Comparison of ENCODE assay signal across 8 cellular contexts in the genomic region with DNA sequence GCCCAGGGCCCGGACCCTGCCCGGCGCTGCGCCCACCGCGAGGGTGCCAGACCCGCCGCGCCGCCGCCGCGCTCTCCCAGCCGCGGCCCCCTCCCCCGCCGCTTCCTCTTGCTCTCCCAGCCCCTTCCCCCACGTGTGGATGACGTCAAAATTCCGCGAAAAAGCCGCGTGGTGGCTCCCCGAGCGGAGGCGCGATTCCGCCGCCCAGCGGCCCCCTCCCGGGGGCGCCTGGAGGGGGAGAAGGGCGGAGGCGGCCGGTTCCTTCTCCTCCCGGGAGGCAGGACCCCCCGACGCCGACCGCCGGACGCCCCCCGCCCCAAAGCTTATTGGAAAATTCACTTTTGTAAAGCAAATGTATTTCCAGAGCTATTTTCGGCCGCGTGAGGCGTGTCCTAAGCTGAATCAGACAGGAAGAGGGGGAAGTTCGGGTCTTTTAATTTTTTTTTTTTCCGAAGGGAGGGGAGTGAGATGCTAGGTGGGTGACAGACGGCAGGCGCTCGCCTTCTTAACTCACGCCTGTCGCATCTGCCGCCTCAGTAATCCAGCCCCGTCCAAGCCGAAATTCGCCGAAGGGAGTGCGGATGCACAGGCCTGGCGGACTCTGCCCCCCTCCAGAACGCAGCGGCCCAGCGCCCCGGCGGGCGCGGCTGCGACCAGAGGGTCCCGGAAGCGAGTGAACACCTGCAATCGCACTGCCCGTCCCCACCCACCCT. TPM values are rescaled to one million over a fixed set of nuclear protein-coding genes. Genes with fewer than 3 reads are reported as not detected.
DNase-seq lines count a peak whose midpoint lies in the region; ATAC-seq and TF ChIP-seq lines count a peak whose summit lies in the region.

No MANE protein-coding gene starts in this region.

- H3K36me3 ChIP-seq in DND-41 (ENCODE audit: insufficient read depth, low read length) (no peaks in the 10 kb centered on the region), iPS-20b (ENCODE audit: insufficient read depth, low read depth, low read length) (no peaks in the 10 kb centered on the region), skeletal muscle satellite cell (ENCODE audit: insufficient read depth, low read length) (no peaks in the 10 kb centered on the region)

- H3K9me3 ChIP-seq in DND-41 (ENCODE audit: insufficient read depth, low read length, severe bottlenecking) (no peaks in the 10 kb centered on the region), iPS-20b (ENCODE audit: insufficient read depth, low read depth, low read length) (no peaks in the 10 kb centered on the region), skeletal muscle satellite cell (replicated peaks; ENCODE audit: low read length) (no peaks in the 10 kb centered on the region)

- peaks cover 56% of the 10 kb centered on the region for H3K4me1 ChIP-seq in DND-41 (ENCODE audit: insufficient read depth, low read length)
- H3K4me1 ChIP-seq in iPS-20b (ENCODE audit: insufficient read depth, low read length) = peaks cover 14% of the 10 kb centered on the region
- peaks cover 35% of the 10 kb centered on the region for H3K4me1 ChIP-seq in skeletal muscle satellite cell (ENCODE audit: control insufficient read depth, insufficient read depth, low read length)

- H3K4me3 ChIP-seq in DND-41 (ENCODE audit: low read depth in 1 of 2, low read length in 2 of 2) (peak overlapping the region; percentile 36 to 56; a peak in 3 of 4 replicates), iPS-20b (ENCODE audit: low read length) (peak overlapping the region; percentile 95), skeletal muscle satellite cell (ENCODE audit: low read length) (peak overlapping the region; percentile 41)

- peak overlapping the region; percentile 58 for H2AFZ ChIP-seq in DND-41 (ENCODE audit: low read depth, low read length)

- H3K27ac ChIP-seq in DND-41 (ENCODE audit: low read length) = no peak overlapping the region
- no peak overlapping the region for H3K27ac ChIP-seq in iPS-20b (ENCODE audit: low read length)

- H3K4me2 ChIP-seq in DND-41 (ENCODE audit: insufficient read depth, low read length) (peak overlapping the region; percentile 98), skeletal muscle satellite cell (ENCODE audit: low read length) (peak overlapping the region; percentile 77)

- H4K20me1 ChIP-seq in DND-41 (ENCODE audit: insufficient read depth, low read length) = peaks cover 18% of the 10 kb centered on the region

- peak; percentile 31 for TF ChIP-seq CTCF in DND-41 (IDR thresholded peaks at IDR 0.05; ENCODE audit: borderline replicate concordance, extremely low read depth, low read length, poor library complexity, severe bottlenecking)

- H3K27me3 ChIP-seq in DND-41 (ENCODE audit: insufficient read depth, low read length, poor library complexity) (peaks cover 95% of the 10 kb centered on the region), iPS-20b (ENCODE audit: insufficient read depth, low read length) (peaks cover 75% of the 10 kb centered on the region), skeletal muscle satellite cell (ENCODE audit: control insufficient read depth, insufficient read depth, low read length) (peaks cover 97% of the 10 kb centered on the region)

- ATAC-seq in DND-41 (ENCODE audit: insufficient read depth, low read depth) (peak; percentile 48), HG02885 (IDR thresholded peaks at IDR 0.05; ENCODE audit: poor library complexity, unreplicated experiment) (peak; percentile 32), GM21529 (IDR thresholded peaks at IDR 0.05; ENCODE audit: unreplicated experiment) (no peak)

- no peaks in the 10 kb centered on the region for H3K79me2 ChIP-seq in DND-41 (ENCODE audit: insufficient read depth, low read length)

- DNase-seq in DND-41 (peak; percentile 90), T-helper 2 cell (peak; percentile 74 to 94 (median 88)), anterior cingulate cortex (lab: John Stamatoyannopoulos, UW) (peak in 50 of 58 donors; percentile 34 to 85 (median 67)), NCI-H510A treated with DMSO at 0.1 percent for 48 hours (lab: John Stamatoyannopoulos, UW) (no peak)

- H3K9ac ChIP-seq in DND-41 (ENCODE audit: low read depth, low read length) (peak overlapping the region; percentile 20; the same call in 1 of the 2 replicates), iPS-20b (ENCODE audit: low read depth, low read length) (no peak overlapping the region; the same call in 1 of the 2 replicates), skeletal muscle satellite cell (ENCODE audit: low read depth, low read length) (peak overlapping the region; percentile 38)

RNA-seq across cellular contexts. Expression of gene CCND2, which starts 4.1 kb away (rescaled TPM):
- 123 and 147 TPM in 2 replicates for total RNA-seq in skeletal muscle satellite cell (2012; rRNA removed)

RNA-seq across cellular contexts. Expression of gene TIGAR, which starts 51.6 kb away (rescaled TPM):
- 9.6 and 9.8 TPM in 2 replicates for total RNA-seq in skeletal muscle satellite cell (2012; rRNA removed)

Comparison
In these comparisons a context has a peak if more than half of its experiments do, and no peak if none do; other contexts are left out.
1. H3K4me3 ChIP-seq: peak in every context shown above with its lines; median percentile 95 in iPS-20b; 46 in DND-41; 41 in skeletal muscle satellite cell.